13 cellular contexts compared by ENCODE assay signal in the genomic region with DNA sequence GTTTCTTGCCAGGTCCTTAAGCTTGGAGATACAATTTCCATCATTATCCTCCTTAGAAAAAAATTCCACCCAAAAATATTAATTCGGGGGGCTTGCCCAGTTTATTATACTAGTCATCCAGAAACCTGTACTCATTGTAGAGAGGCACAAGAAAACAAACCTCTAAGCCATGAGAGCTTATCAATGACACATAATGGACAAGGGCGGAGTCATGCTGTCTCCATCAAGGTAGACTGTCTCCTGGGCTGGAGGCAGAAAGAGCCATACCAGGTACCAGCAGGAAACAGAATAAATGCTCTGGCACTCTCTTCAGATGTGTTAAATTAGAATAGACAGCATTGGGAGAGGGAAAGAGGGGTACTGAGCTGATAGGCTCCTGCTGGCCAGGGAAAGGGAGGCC.
A peak's percentile ranks its signal among the peaks of the same experiment; 100 is the strongest.
DNase-seq lines count a peak whose midpoint lies in the region; FAIRE-seq and TF ChIP-seq lines count a peak whose summit lies in the region.
"Had no signal": no experiment of that assay in that cellular context is flagged by ENCODE, and none has a peak within 500 bp of the region (broad histone marks: within the 10 kb centered on the region; RNA-seq: fewer than 3 reads in every experiment).

No MANE protein-coding gene starts in this region.

- peak overlapping the region; percentile 21 for H3K27ac Mint-ChIP-seq in progenitor cell of endocrine pancreas

- H3K27me3 ChIP-seq in GM23248 (replicated peaks; ENCODE audit: insufficient read depth) (no peaks in the 10 kb centered on the region), Peyer's patch (no peaks in the 10 kb centered on the region), bronchial epithelial cell (ENCODE audit: control insufficient read depth, insufficient read depth, low read length) (no peaks in the 10 kb centered on the region)
- H3K27me3 ChIP-seq: MG63, tibial nerve had no signal

- no peaks in the 10 kb centered on the region for H3K27me3 Mint-ChIP-seq in progenitor cell of endocrine pancreas

- no peak overlapping the region for H3K4me3 Mint-ChIP-seq in progenitor cell of endocrine pancreas (ENCODE audit: low read depth)

- H3K4me1 ChIP-seq in GM23248 (ENCODE audit: insufficient read depth) (peaks cover 70% of the 10 kb centered on the region), Peyer's patch (peaks cover 0 to 34% (median 9%) of the 10 kb centered on the region in 4 donors)

- no peaks in the 10 kb centered on the region for H3K79me2 ChIP-seq in GM23248 (ENCODE audit: insufficient read depth)

- DNase-seq in GM23248 (no peak), Peyer's patch (no peak), bronchial epithelial cell (ENCODE audit: low read depth) (peak; percentile 43), progenitor cell of endocrine pancreas (ENCODE audit: low spot score, unreplicated experiment) (no peak), NCI-H748 treated with DMSO at 0.1 percent for 48 hours (lab: John Stamatoyannopoulos, UW) (no peak), KBM-7 (no peak), GM13977 (ENCODE audit: low spot score) (no peak), posterior cingulate gyrus (no peak)
- DNase-seq: activated T-cell treated with anti-CD3 and anti-CD28 coated beads, Interleukin-2, amount 50 U/mL, for 4 hours; cerebellar nuclear complex had no signal

- peak overlapping the region; percentile 5 for H3K4me2 ChIP-seq in GM23248 (ENCODE audit: unreplicated experiment)

- intact Hi-C loops in posterior cingulate gyrus (cut with DNase I) = no loop called here

- H4K20me1 ChIP-seq in GM23248 (ENCODE audit: insufficient read depth) = no peaks in the 10 kb centered on the region

- peaks cover 56% of the 10 kb centered on the region for H3F3A ChIP-seq in GM23248 (ENCODE audit: insufficient read depth)

- H3K9me3 Mint-ChIP-seq in progenitor cell of endocrine pancreas (ENCODE audit: low read depth) = no peaks in the 10 kb centered on the region
- H3K9me3 Mint-ChIP-seq: activated T-cell treated with anti-CD3 and anti-CD28 coated beads, Interleukin-2, amount 50 U/mL, for 4 hours had no signal

- H3K36me3 ChIP-seq in GM23248 (ENCODE audit: low read depth) (peaks cover 6% of the 10 kb centered on the region; the same call in 1 of the 2 replicates), Peyer's patch (no peaks in the 10 kb centered on the region), bronchial epithelial cell (ENCODE audit: control insufficient read depth, insufficient read depth, low read length) (peaks cover 9% of the 10 kb centered on the region)
- H3K36me3 ChIP-seq: tibial nerve had no signal

- H3K9me3 ChIP-seq in GM23248 (ENCODE audit: low read depth) = no peaks in the 10 kb centered on the region
- H3K9me3 ChIP-seq in Peyer's patch = no peaks in the 10 kb centered on the region
- H3K9me3 ChIP-seq: MG63, tibial nerve had no signal

- no peak for FAIRE-seq in bronchial epithelial cell (lab: Jason Lieb, UNC)
- FAIRE-seq: islet of Langerhans had no signal

- no peaks in the 10 kb centered on the region for H3K9me2 ChIP-seq in GM23248 (ENCODE audit: insufficient read depth)

- no peaks in the 10 kb centered on the region for H3K36me3 Mint-ChIP-seq in progenitor cell of endocrine pancreas (ENCODE audit: insufficient read depth)

- no peak for TF ChIP-seq CTCF in Peyer's patch (IDR thresholded peaks at IDR 0.05)
- TF ChIP-seq CTCF in bronchial epithelial cell (IDR thresholded peaks at IDR 0.05; ENCODE audit: insufficient read depth, low read length, severe bottlenecking) = no peak
- no peak for TF ChIP-seq CTCF in progenitor cell of endocrine pancreas (IDR thresholded peaks at IDR 0.05; ENCODE audit: unreplicated experiment)
- TF ChIP-seq CTCF in GM13977 (IDR thresholded peaks at IDR 0.05; ENCODE audit: extremely low read depth, insufficient read depth, missing control alignments) = no peak

- 93 to 100% methylated on average over 2 of the region's 2 CpGs for WGBS in GM23248 (ENCODE audit: low coverage in 1 of 2, low lambda C conversion rate in 2 of 2, missing lambda C conversion rate in 2 of 2), 2 experiments

- TF ChIP-seq POLR2A in Peyer's patch (IDR thresholded peaks at IDR 0.05) = no peak

- peaks cover 20% of the 10 kb centered on the region for H3K4me1 Mint-ChIP-seq in progenitor cell of endocrine pancreas (ENCODE audit: low read depth)

- H2AFZ ChIP-seq in GM23248 = no peak overlapping the region

- in situ Hi-C loops in GM23248 (cut with MboI) = no loop called here
- in situ Hi-C loops in KBM-7 (cut with MboI; ENCODE audit: low pct_unique_long_range_greater_than_20kb, low sequenced_read_pairs) = no loop called here
- in situ Hi-C loops in GM13977 (cut with MboI; ENCODE audit: low pct_unique_long_range_greater_than_20kb, low sequenced_read_pairs, unreplicated experiment) = no loop called here

- H3K27ac ChIP-seq in GM23248 (peak overlapping the region; percentile 62), Peyer's patch (peak overlapping the region in 3 of 4 donors; percentile 44 to 92 (median 88))

- H3K9ac ChIP-seq in GM23248 = no peak overlapping the region

- H3K4me3 ChIP-seq in GM23248 (no peak overlapping the region), Peyer's patch (no peak overlapping the region), bronchial epithelial cell (ENCODE audit: low read depth, low read length) (no peak overlapping the region)
- H3K4me3 ChIP-seq: MG63, tibial nerve had no signal
